Comparison of ENCODE assay signal across 1 cellular context in genomic region chr16:2468142-2468724, GRCh38.
TF ChIP-seq lines count a peak whose summit lies in the region.

No MANE protein-coding gene starts in this region.

TF ChIP-seq in IMR-90, 13 proteins besides CTCF, POLR2A, EP300 and RAD21:
- no peak for TF ChIP-seq CHD1 (IDR thresholded peaks at IDR 0.05; ENCODE audit: low read depth, low read length)
- no peak for TF ChIP-seq RCOR1 (IDR thresholded peaks at IDR 0.05; ENCODE audit: insufficient replicate concordance, low read length)
- no peak for TF ChIP-seq RFX5 (IDR thresholded peaks at IDR 0.05; ENCODE audit: low read depth, low read length)
- TF ChIP-seq BHLHE40 (IDR thresholded peaks at IDR 0.05; ENCODE audit: low read depth, low read length), result no peak
- TF ChIP-seq MAFK (IDR thresholded peaks at IDR 0.05; ENCODE audit: low read depth, low read length), result no peak
- no peak for TF ChIP-seq MAZ (IDR thresholded peaks at IDR 0.05; ENCODE audit: borderline replicate concordance, low read depth, low read length)
